1 cellular context compared by ENCODE assay signal in genomic region chr19:45560038-45560437, GRCh38.
TF ChIP-seq lines count a peak whose summit lies in the region.

No MANE protein-coding gene starts in this region.

TF ChIP-seq in H1, 55 proteins besides CTCF, POLR2A, EP300 and RAD21:
- no peak for TF ChIP-seq RXRA (IDR thresholded peaks at IDR 0.05; ENCODE audit: insufficient read depth, low read depth, low read length)
- no peak for TF ChIP-seq EGR1 (IDR thresholded peaks at IDR 0.05; ENCODE audit: borderline replicate concordance, low read depth, low read length)
- TF ChIP-seq HDAC6 (IDR thresholded peaks at IDR 0.05; ENCODE audit: low read depth, low read length), result no peak
- no peak for TF ChIP-seq MAFK (IDR thresholded peaks at IDR 0.05; ENCODE audit: low read depth, low read length)
- TF ChIP-seq SAP30 (IDR thresholded peaks at IDR 0.05; ENCODE audit: insufficient read depth, insufficient replicate concordance, low read length), result no peak
- TF ChIP-seq TAF1 (IDR thresholded peaks at IDR 0.05; ENCODE audit: low read depth, low read length), result no peak
- TF ChIP-seq GABPA (IDR thresholded peaks at IDR 0.05; ENCODE audit: borderline replicate concordance, insufficient read depth, low read length), result no peak
- TF ChIP-seq ZNF274 (IDR thresholded peaks at IDR 0.05; ENCODE audit: borderline replicate concordance, extremely low read depth, low read length), result no peak
- TF ChIP-seq SRF (IDR thresholded peaks at IDR 0.05; ENCODE audit: low read depth, low read length), result no peak
- no peak for TF ChIP-seq SIX5 (IDR thresholded peaks at IDR 0.05; ENCODE audit: low read depth, low read length)
- no peak for TF ChIP-seq TEAD4 (IDR thresholded peaks at IDR 0.05; ENCODE audit: low read depth, low read length)
- TF ChIP-seq, protein P1, sequence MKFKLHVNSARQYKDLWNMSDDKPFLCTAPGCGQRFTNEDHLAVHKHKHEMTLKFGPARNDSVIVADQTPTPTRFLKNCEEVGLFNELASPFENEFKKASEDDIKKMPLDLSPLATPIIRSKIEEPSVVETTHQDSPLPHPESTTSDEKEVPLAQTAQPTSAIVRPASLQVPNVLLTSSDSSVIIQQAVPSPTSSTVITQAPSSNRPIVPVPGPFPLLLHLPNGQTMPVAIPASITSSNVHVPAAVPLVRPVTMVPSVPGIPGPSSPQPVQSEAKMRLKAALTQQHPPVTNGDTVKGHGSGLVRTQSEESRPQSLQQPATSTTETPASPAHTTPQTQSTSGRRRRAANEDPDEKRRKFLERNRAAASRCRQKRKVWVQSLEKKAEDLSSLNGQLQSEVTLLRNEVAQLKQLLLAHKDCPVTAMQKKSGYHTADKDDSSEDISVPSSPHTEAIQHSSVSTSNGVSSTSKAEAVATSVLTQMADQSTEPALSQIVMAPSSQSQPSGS (IDR thresholded peaks at IDR 0.05; ENCODE audit: low read length), result no peak
- no peak for TF ChIP-seq CBX8 (IDR thresholded peaks at IDR 0.05; ENCODE audit: borderline replicate concordance, low read depth, low read length)
